ENCODE assay signal across 8 cellular contexts in genomic region chr18:812123-812672, GRCh38. TPM values are rescaled to one million over a fixed set of nuclear protein-coding genes. Genes with fewer than 3 reads are reported as not detected.
DNase-seq lines count a peak whose midpoint lies in the region; ATAC-seq lines count a peak whose summit lies in the region.

Gene YES1, minus strand, starts transcription at chr18:812242. Its CDS starts 55,415 bp downstream, at chr18:756827.

- peaks cover 60% of the 10 kb centered on the region for H3K27me3 Mint-ChIP-seq in IgD-negative memory B cell
- no peaks in the 10 kb centered on the region for H3K27me3 Mint-ChIP-seq in T-helper 1 cell treated with Interleukin-12 subunit alpha and Interleukin-12 subunit beta and Interleukin-4 antibody, amounts not matched to agents 30 μg/mL and 1 μg/mL, for 36 hours (ENCODE audit: low read depth)

- H3K4me1 Mint-ChIP-seq in IgD-negative memory B cell, result peaks cover 12 to 20% (median 17%) of the 10 kb centered on the region in 3 donors
- peaks cover 60% of the 10 kb centered on the region for H3K4me1 Mint-ChIP-seq in T-helper 1 cell treated with Interleukin-12 subunit alpha and Interleukin-12 subunit beta and Interleukin-4 antibody, amounts not matched to agents 30 μg/mL and 1 μg/mL, for 36 hours (ENCODE audit: low read depth)

- H3K27me3 ChIP-seq in aorta (ENCODE audit: control insufficient read depth in 1 of 2, insufficient read depth in 2 of 2, low read length in 1 of 2), result no peaks in the 10 kb centered on the region

- ATAC-seq in GM21528 (IDR thresholded peaks at IDR 0.05; ENCODE audit: low FRiP score, unreplicated experiment), result peak; percentile 49
- ATAC-seq in left ventricle myocardium superior, result peak; percentile 94
- ATAC-seq in aorta (ENCODE audit: low FRiP score), result peak; percentile 93

- H3K27ac Mint-ChIP-seq in IgD-negative memory B cell, result peak within 1 kb of the TSS; percentile 13 to 94 (median 79)
- peak within 1 kb of the TSS; percentile 99 for H3K27ac Mint-ChIP-seq in T-helper 1 cell treated with Interleukin-12 subunit alpha and Interleukin-12 subunit beta and Interleukin-4 antibody, amounts not matched to agents 30 μg/mL and 1 μg/mL, for 36 hours

- peak; percentile 68 for DNase-seq in Daoy (ENCODE audit: low read depth)
- DNase-seq in amygdala (lab: John Stamatoyannopoulos, UW), result peak in 41 of 56 donors; percentile 4 to 69 (median 45)
- DNase-seq in left ventricle myocardium superior, result peak; percentile 90
- no peak for DNase-seq in renal cortical epithelial cell (ENCODE audit: low read depth)
- DNase-seq in aorta, result peak; percentile 85 to 95

- H3K9me3 ChIP-seq in aorta (ENCODE audit: control insufficient read depth, low read length), result no peaks in the 10 kb centered on the region

- H3K9me3 Mint-ChIP-seq in IgD-negative memory B cell, result peaks cover 0 to 8% (median 3%) of the 10 kb centered on the region in 3 donors
- no peaks in the 10 kb centered on the region for H3K9me3 Mint-ChIP-seq in T-helper 1 cell treated with Interleukin-12 subunit alpha and Interleukin-12 subunit beta and Interleukin-4 antibody, amounts not matched to agents 30 μg/mL and 1 μg/mL, for 36 hours

- H3K36me3 ChIP-seq in aorta (ENCODE audit: control insufficient read depth in 1 of 2, insufficient read depth in 2 of 2, low read length in 1 of 2), result no peaks in the 10 kb centered on the region

- peak within 1 kb of the TSS; percentile 79 to 91 (median 88) for H3K4me3 Mint-ChIP-seq in IgD-negative memory B cell
- H3K4me3 Mint-ChIP-seq in T-helper 1 cell treated with Interleukin-12 subunit alpha and Interleukin-12 subunit beta and Interleukin-4 antibody, amounts not matched to agents 30 μg/mL and 1 μg/mL, for 36 hours, result peak within 1 kb of the TSS; percentile 95

- whole genome bisulfite sequencing in aorta, 2 donors, result 0% methylated on average over 55 to 69 of the region's 69 CpGs

- no peaks in the 10 kb centered on the region for H3K36me3 Mint-ChIP-seq in IgD-negative memory B cell
- H3K36me3 Mint-ChIP-seq in T-helper 1 cell treated with Interleukin-12 subunit alpha and Interleukin-12 subunit beta and Interleukin-4 antibody, amounts not matched to agents 30 μg/mL and 1 μg/mL, for 36 hours (ENCODE audit: low read depth), result peaks cover 6% of the 10 kb centered on the region

- intact Hi-C loops in left ventricle myocardium superior (cut with micrococcal nuclease) (no loop called here), aorta (cut with DNase I) (loop anchor here in 1 of 2 donors (2.0 kb wide), 1 partner anchor 99 kb away; the partner anchor contains the start of gene ENOSF1)

- peak within 1 kb of the TSS; percentile 38 to 89 for H3K27ac ChIP-seq in aorta (ENCODE audit: low read depth in 1 of 2, low read length in 2 of 2)

- H3K4me3 ChIP-seq in aorta (ENCODE audit: low read length in 2 of 2), result peak within 1 kb of the TSS; percentile 43 to 87

- H3K4me1 ChIP-seq in aorta (ENCODE audit: control insufficient read depth in 1 of 2, insufficient read depth in 2 of 2, low read length in 2 of 2), result no peaks in the 10 kb centered on the region

RNA-seq across cellular contexts. Expression of gene YES1, which starts in this region (rescaled TPM):
- total RNA-seq in Daoy (2014; rRNA removed; shearing (Covaris generic)), result 43.8 and 48.8 TPM in 2 replicates
- 0.18 TPM for polyA plus RNA-seq in IgD-negative memory B cell
- 23.4 TPM for total RNA-seq in left ventricle myocardium superior
- total RNA-seq in renal cortical epithelial cell, result 173 and 253 TPM in 2 replicates
- total RNA-seq in aorta, result 10 to 100 TPM; 30.1 to 37.0 TPM
- 10 to 100 TPM in 1 of 2 donors, 1 to 10 TPM in 1; 8.9 to 26.5 TPM for polyA plus RNA-seq in aorta
